In genomic region chr16:54511181-54511731, GRCh38 we compare ENCODE assay signal across 20 cellular contexts.
DNase-seq lines count a peak whose midpoint lies in the region; FAIRE-seq and TF ChIP-seq lines count a peak whose summit lies in the region.
"Had no signal": no experiment of that assay in that cellular context is flagged by ENCODE, and none has a peak within 500 bp of the region (broad histone marks: within the 10 kb centered on the region; RNA-seq: fewer than 3 reads in every experiment).

No MANE protein-coding gene starts in this region.

- no peak for TF ChIP-seq POLR2A in prostate gland (IDR thresholded peaks at IDR 0.05)

- no peaks in the 10 kb centered on the region for H3K9me3 ChIP-seq in prostate gland
- H3K9me3 ChIP-seq: esophagus squamous epithelium, HAP-1, spleen, stomach, vagina had no signal

- no peak overlapping the region for H3K4me3 ChIP-seq in astrocyte of the cerebellum (ENCODE audit: low read depth, low read length)
- no peak overlapping the region for H3K4me3 ChIP-seq in prostate gland
- H3K4me3 ChIP-seq: esophagus squamous epithelium, HAP-1, spleen, stomach, vagina had no signal

- no peaks in the 10 kb centered on the region for H3K27me3 ChIP-seq in prostate gland (replicated peaks; ENCODE audit: insufficient read depth)
- H3K27me3 ChIP-seq: vagina had no signal

- peak overlapping the region; percentile 21 to 35 for H3K27ac ChIP-seq in prostate gland
- H3K27ac ChIP-seq: esophagus squamous epithelium, spleen, vagina had no signal

- H3K4me1 ChIP-seq in prostate gland (replicated peaks): peaks cover 11% of the 10 kb centered on the region
- H3K4me1 ChIP-seq: esophagus squamous epithelium, spleen, vagina had no signal

- H3K36me3 ChIP-seq in prostate gland: no peaks in the 10 kb centered on the region
- H3K36me3 ChIP-seq: esophagus squamous epithelium, HAP-1, spleen, stomach, vagina had no signal

- intact Hi-C loops in prostate gland (cut with DNase I): no loop called here

- in situ Hi-C loops in astrocyte of the cerebellum (cut with HindIII; ENCODE audit: low sequenced_read_pairs): no loop called here
- in situ Hi-C loops in KBM-7 (cut with MboI; ENCODE audit: low pct_unique_long_range_greater_than_20kb, low sequenced_read_pairs): no loop called here

- FAIRE-seq in frontal cortex (lab: Jason Lieb, UNC): no peak
- FAIRE-seq: GM12891 had no signal

- 74% methylated on average over 4 of the region's 4 CpGs for whole genome bisulfite sequencing in prostate gland

- DNase-seq in GM03348 (ENCODE audit: low spot score) (peak; percentile 74), astrocyte of the cerebellum (ENCODE audit: low read depth) (peak; percentile 63), fibroblast of the conjunctiva (ENCODE audit: low read depth) (peak; percentile 85), prostate gland (ENCODE audit: low spot score) (no peak), frontal cortex (ENCODE audit: low spot score in 2 of 2) (no peak), KBM-7 (no peak), T-helper 2 cell (no peak)
- DNase-seq: activated CD4-positive, alpha-beta T cell treated with anti-CD3 and anti-CD28 coated beads, Interleukin-2, amount 50 U/mL, for 4 hours; amygdala; CD4-positive, alpha-beta T cell; esophagus squamous epithelium; IMR-90; NCI-H1417; NCI-H345; SHP77 treated with DMSO at 0.1 percent for 48 hours; spleen; stomach had no signal

- no peak for TF ChIP-seq CTCF in astrocyte of the cerebellum (IDR thresholded peaks at IDR 0.05; ENCODE audit: low read depth, low read length, missing control alignments)
- TF ChIP-seq CTCF in prostate gland (IDR thresholded peaks at IDR 0.05): no peak

Comparison
In these comparisons a context has a peak if more than half of its experiments do, and no peak if none do; other contexts are left out.
1. DNase-seq: peak in GM03348 (single experiment), astrocyte of the cerebellum (single experiment) and fibroblast of the conjunctiva (single experiment); none in prostate gland (single experiment), frontal cortex (0 of 2), KBM-7 (single experiment) and T-helper 2 cell (0 of 5).